26 cellular contexts compared by ENCODE assay signal in genomic region chr2:237405605-237406004, GRCh38. TPM values are rescaled to one million over a fixed set of nuclear protein-coding genes. Genes with fewer than 3 reads are reported as not detected.
A peak's percentile ranks its signal among the peaks of the same experiment; 100 is the strongest.
DNase-seq lines count a peak whose midpoint lies in the region; ATAC-seq and TF ChIP-seq lines count a peak whose summit lies in the region.
"Had no signal": no experiment of that assay in that cellular context is flagged by ENCODE, and none has a peak within 500 bp of the region (broad histone marks: within the 10 kb centered on the region; RNA-seq: fewer than 3 reads in every experiment).

No MANE protein-coding gene starts in this region.

- H3K79me1 ChIP-seq in IMR-90 (ENCODE audit: low read depth in 1 of 2, low read length in 2 of 2) (peaks cover 0 to 15% of the 10 kb centered on the region in 2 experiments; a peak in 1 of 4 replicates), mesenchymal stem cell (replicated peaks; ENCODE audit: low read length, poor library complexity, severe bottlenecking) (no peaks in the 10 kb centered on the region)

- H3K9me3 ChIP-seq in IMR-90 (ENCODE audit: control insufficient read depth, insufficient read depth, low read length), result no peaks in the 10 kb centered on the region
- no peaks in the 10 kb centered on the region for H3K9me3 ChIP-seq in mesenchymal stem cell (ENCODE audit: control insufficient read depth, low read length)
- no peaks in the 10 kb centered on the region for H3K9me3 ChIP-seq in smooth muscle cell (replicated peaks; ENCODE audit: low read depth)
- H3K9me3 ChIP-seq in aorta (ENCODE audit: control insufficient read depth, low read length), result no peaks in the 10 kb centered on the region
- H3K9me3 ChIP-seq: SJSA1, tibial artery had no signal

- no peak overlapping the region for H3K23ac ChIP-seq in IMR-90 (ENCODE audit: low read depth, low read length)
- H3K23ac ChIP-seq in mesenchymal stem cell (ENCODE audit: low read length in 2 of 2), result no peak overlapping the region

- H3K4me1 Mint-ChIP-seq in osteocyte (ENCODE audit: unreplicated experiment), result peaks cover 49% of the 10 kb centered on the region
- H3K4me1 Mint-ChIP-seq: activated naive CD4-positive, alpha-beta T cell treated with anti-CD3 and anti-CD28 coated beads, Interleukin-2, amount 10 ng/mL, durations not matched to agents 7 days and 5 days; natural killer cell had no signal

- H3K27ac ChIP-seq in IMR-90 (ENCODE audit: insufficient read depth, low read length), result peak overlapping the region; percentile 36; the same call in 1 of the 2 replicates
- H3K27ac ChIP-seq in mesenchymal stem cell (ENCODE audit: low read length, poor library complexity, severe bottlenecking), result no peak overlapping the region
- H3K27ac ChIP-seq in smooth muscle cell (ENCODE audit: low read depth), result peak overlapping the region; percentile 86
- no peak overlapping the region for H3K27ac ChIP-seq in aorta (ENCODE audit: low read depth in 1 of 2, low read length in 2 of 2)
- H3K27ac ChIP-seq: SJSA1, tibial artery, VCaP had no signal

- no peak for DNase-seq in AG10803 (ENCODE audit: low read depth)
- DNase-seq in IMR-90, result peak; percentile 13
- DNase-seq in mesenchymal stem cell, result no peak
- no peak for DNase-seq in smooth muscle cell (lab: John Stamatoyannopoulos, UW; ENCODE audit: unreplicated experiment)
- DNase-seq in stimulated activated CD8-positive, alpha-beta memory T cell treated with anti-CD3 and anti-CD28 coated beads, Interleukin-4, amount 100 ng/mL, for 48 hours, result no peak
- DNase-seq in osteocyte (ENCODE audit: extremely low spot score, unreplicated experiment), result no peak
- DNase-seq in aorta, result no peak
- DNase-seq: activated CD4-positive, alpha-beta T cell treated with anti-CD3 and anti-CD28 coated beads for 4 hours; activated CD8-positive, alpha-beta T cell treated with anti-CD3 and anti-CD28 coated beads, Interleukin-2, amount 10 ng/mL, durations not matched to agents 7 days and 5 days; activated naive CD4-positive, alpha-beta T cell treated with anti-CD3 and anti-CD28 coated beads, Interleukin-2, amount 10 ng/mL, durations not matched to agents 7 days and 5 days; C1 segment of cervical spinal cord; GDM1; HCEC 1CT; head of caudate nucleus; natural killer cell; NCI-H1436 treated with DMSO at 0.1 percent for 48 hours; NCI-H2081 treated with DMSO at 0.1 percent for 48 hours; nucleus accumbens; stimulated activated CD4-positive, alpha-beta T cell treated with anti-CD3 and anti-CD28 coated beads, Interleukin-1b, Interleukin-23, amount 100 ng/mL, for 48 hours; T1000; tibial artery had no signal

- no peak for ATAC-seq in IMR-90 (ENCODE audit: low read depth)
- no peak for ATAC-seq in HG03378 (IDR thresholded peaks at IDR 0.05; ENCODE audit: unreplicated experiment)
- no peak for ATAC-seq in aorta (ENCODE audit: low FRiP score)
- ATAC-seq: activated CD8-positive, alpha-beta T cell treated with anti-CD3 and anti-CD28 coated beads, Interleukin-2, amount 10 ng/mL, durations not matched to agents 7 days and 5 days; natural killer cell had no signal

- H3K36me3 ChIP-seq in IMR-90 (ENCODE audit: control insufficient read depth, insufficient read depth, low read length) (peaks cover 49% of the 10 kb centered on the region), mesenchymal stem cell (ENCODE audit: control insufficient read depth in 1 of 2, insufficient read depth in 2 of 2, low read depth in 1 of 2, low read length in 2 of 2) (peaks cover 0 to 76% of the 10 kb centered on the region in 2 experiments), smooth muscle cell (ENCODE audit: low read depth) (no peaks in the 10 kb centered on the region), aorta (ENCODE audit: control insufficient read depth in 1 of 2, insufficient read depth in 2 of 2, low read length in 1 of 2) (no peaks in the 10 kb centered on the region)
- H3K36me3 ChIP-seq: tibial artery had no signal

- no CpG with 5 or more reads among the region's 2 CpGs for WGBS in IMR-90 (ENCODE audit: extremely low coverage in 2 of 2, insufficient read length in 1 of 2), 2 experiments
- WGBS in mesenchymal stem cell, result 100% methylated on average over 1 of the region's 2 CpGs
- 23% methylated on average over 2 of the region's 2 CpGs for WGBS in smooth muscle cell (ENCODE audit: low lambda C conversion rate)
- WGBS in aorta, 2 donors, result 84 to 86% methylated on average over 2 of the region's 2 CpGs

- no peak overlapping the region for H3K9ac ChIP-seq in IMR-90 (ENCODE audit: low read depth, low read length)
- H3K9ac ChIP-seq in mesenchymal stem cell (ENCODE audit: low read length), result peak overlapping the region; percentile 98
- H3K9ac ChIP-seq in smooth muscle cell (ENCODE audit: low read depth), result no peak overlapping the region

- H3K18ac ChIP-seq in IMR-90 (ENCODE audit: low read depth, low read length) (no peak overlapping the region), mesenchymal stem cell (ENCODE audit: low read depth in 1 of 2, low read length in 2 of 2) (no peak overlapping the region)

- no TSS peak for BruUV-seq in IMR-90 (replicated peaks; lab: Mats Ljungman, UMichigan)

- H3K4me3 ChIP-seq in AG10803 (ENCODE audit: low read length), result peak overlapping the region; percentile 24
- no peak overlapping the region for H3K4me3 ChIP-seq in IMR-90 (ENCODE audit: insufficient read depth, low read depth, low read length)
- H3K4me3 ChIP-seq in mesenchymal stem cell (ENCODE audit: insufficient read depth in 1 of 2, low read depth in 1 of 2, low read length in 2 of 2), result peak overlapping the region in 1 of 2 experiments; percentile 90
- H3K4me3 ChIP-seq in smooth muscle cell, result peak overlapping the region; percentile 79
- H3K4me3 ChIP-seq in aorta (ENCODE audit: low read length in 2 of 2), result no peak overlapping the region
- H3K4me3 ChIP-seq: SJSA1, tibial artery had no signal

- H3K14ac ChIP-seq in IMR-90 (replicated peaks; ENCODE audit: low read depth, low read length) (no peak overlapping the region), mesenchymal stem cell (ENCODE audit: low read length in 2 of 2) (no peak overlapping the region)

- H2AK5ac ChIP-seq in IMR-90 (ENCODE audit: low read depth, low read length) (no peak overlapping the region), mesenchymal stem cell (ENCODE audit: low read length, severe bottlenecking) (no peak overlapping the region)

- H2BK5ac ChIP-seq in IMR-90 (ENCODE audit: low read depth, low read length, poor library complexity, severe bottlenecking) (peak overlapping the region; percentile 41), mesenchymal stem cell (ENCODE audit: low read depth, low read length, poor library complexity, severe bottlenecking) (no peak overlapping the region)

- H4K20me1 ChIP-seq in IMR-90 (ENCODE audit: insufficient read depth, low read length), result peaks cover 100% of the 10 kb centered on the region
- peaks cover 100% of the 10 kb centered on the region for H4K20me1 ChIP-seq in smooth muscle cell (ENCODE audit: low read depth)

- no peak for TF ChIP-seq POLR2A in IMR-90 (IDR thresholded peaks at IDR 0.05; ENCODE audit: low read depth, low read length)

- no peak overlapping the region for H2BK12ac ChIP-seq in mesenchymal stem cell (ENCODE audit: low read length in 2 of 2)

- H4K91ac ChIP-seq in IMR-90 (ENCODE audit: insufficient read depth, low read depth, low read length) (no peak overlapping the region; the same call in 1 of the 2 replicates), mesenchymal stem cell (ENCODE audit: low read length) (no peak overlapping the region)

- no peaks in the 10 kb centered on the region for H3K27me3 Mint-ChIP-seq in osteocyte (ENCODE audit: unreplicated experiment)

- peaks cover 61% of the 10 kb centered on the region for H3F3A ChIP-seq in smooth muscle cell (ENCODE audit: low read depth)

- H3K4me1 ChIP-seq in IMR-90 (ENCODE audit: control insufficient read depth, insufficient read depth, low read length) (peaks cover 30% of the 10 kb centered on the region), mesenchymal stem cell (ENCODE audit: control insufficient read depth, insufficient read depth, low read depth, low read length) (peaks cover 4% of the 10 kb centered on the region), smooth muscle cell (ENCODE audit: low read depth) (peaks cover 17% of the 10 kb centered on the region), aorta (ENCODE audit: control insufficient read depth in 1 of 2, insufficient read depth in 2 of 2, low read length in 2 of 2) (peaks cover 0 to 10% of the 10 kb centered on the region in 2 donors)

- H3K27ac Mint-ChIP-seq in osteocyte (ENCODE audit: unreplicated experiment), result no peak overlapping the region
- H3K27ac Mint-ChIP-seq: activated CD8-positive, alpha-beta T cell treated with anti-CD3 and anti-CD28 coated beads, Interleukin-2, amount 10 ng/mL, durations not matched to agents 7 days and 5 days; activated naive CD4-positive, alpha-beta T cell treated with anti-CD3 and anti-CD28 coated beads, Interleukin-2, amount 10 ng/mL, durations not matched to agents 7 days and 5 days; natural killer cell; stimulated activated naive CD8-positive, alpha-beta T cell treated with anti-CD3 and anti-CD28 coated beads, Interleukin-15, Interleukin-2, amounts not matched to agents 100 ng/mL and 50 ng/mL, for 24 hours had no signal

- CTCF ChIA-PET in IMR-90 (lab: Yijun Ruan, JAX), result interaction anchor here (1.1 kb wide), 1 partner anchor 240 kb away, joined by 5 read pairs; no protein-coding TSS in a partner anchor

- H3K56ac ChIP-seq in IMR-90 (ENCODE audit: extremely low read depth, insufficient read depth, low read length), result no peak overlapping the region

- H2BK120ac ChIP-seq in IMR-90 (ENCODE audit: low read depth, low read length) (no peak overlapping the region), mesenchymal stem cell (ENCODE audit: low read depth, low read length) (no peak overlapping the region)

- TF ChIP-seq CTCF in AG10803 (conservative IDR thresholded peaks at IDR 0.05; ENCODE audit: low read length) (no peak), IMR-90 (conservative IDR thresholded peaks at IDR 0.05; ENCODE audit: low read depth, low read length) (no peak), smooth muscle cell (IDR thresholded peaks at IDR 0.05; ENCODE audit: borderline replicate concordance, insufficient read depth, poor library complexity, severe bottlenecking) (no peak), osteocyte (IDR thresholded peaks at IDR 0.05) (no peak)

- no peak overlapping the region for H2AK9ac ChIP-seq in IMR-90 (replicated peaks; ENCODE audit: low read depth, low read length, poor library complexity)

- POLR2A ChIA-PET in IMR-90 (lab: Charles Lee; ENCODE audit: unreplicated experiment), result no interaction called here

- H4K8ac ChIP-seq in IMR-90 (ENCODE audit: low read depth in 2 of 2, low read length in 2 of 2), result no peak overlapping the region
- H4K8ac ChIP-seq in mesenchymal stem cell (ENCODE audit: low read length), result no peak overlapping the region

- H2BK15ac ChIP-seq in IMR-90 (ENCODE audit: low read depth, low read length) (no peak overlapping the region), mesenchymal stem cell (ENCODE audit: low read depth, poor library complexity, severe bottlenecking) (no peak overlapping the region)

- peaks cover 5% of the 10 kb centered on the region for H3K36me3 Mint-ChIP-seq in osteocyte (ENCODE audit: unreplicated experiment)
- H3K36me3 Mint-ChIP-seq: activated naive CD4-positive, alpha-beta T cell treated with anti-CD3 and anti-CD28 coated beads, Interleukin-2, amount 10 ng/mL, durations not matched to agents 7 days and 5 days; natural killer cell had no signal

- peak overlapping the region; percentile 57 for H3K4me2 ChIP-seq in IMR-90 (ENCODE audit: low read depth, low read length)
- H3K4me2 ChIP-seq in mesenchymal stem cell (ENCODE audit: low read length, poor library complexity, severe bottlenecking), result no peak overlapping the region
- H3K4me2 ChIP-seq in smooth muscle cell, result peak overlapping the region; percentile 98

- no peak overlapping the region for H2BK20ac ChIP-seq in IMR-90 (ENCODE audit: low read depth, low read length)

- no peak overlapping the region for H4K5ac ChIP-seq in IMR-90 (ENCODE audit: low read depth, low read length)

- H3K9me3 Mint-ChIP-seq in osteocyte (ENCODE audit: unreplicated experiment), result no peaks in the 10 kb centered on the region
- H3K9me3 Mint-ChIP-seq: activated naive CD4-positive, alpha-beta T cell treated with anti-CD3 and anti-CD28 coated beads, Interleukin-2, amount 10 ng/mL, durations not matched to agents 7 days and 5 days; natural killer cell; stimulated activated naive CD8-positive, alpha-beta T cell treated with anti-CD3 and anti-CD28 coated beads, Interleukin-15, Interleukin-2, amounts not matched to agents 100 ng/mL and 50 ng/mL, for 24 hours had no signal

- no peak overlapping the region for H3K4me3 Mint-ChIP-seq in osteocyte (ENCODE audit: unreplicated experiment)
- H3K4me3 Mint-ChIP-seq: activated CD8-positive, alpha-beta T cell treated with anti-CD3 and anti-CD28 coated beads, Interleukin-2, amount 10 ng/mL, durations not matched to agents 7 days and 5 days; activated naive CD4-positive, alpha-beta T cell treated with anti-CD3 and anti-CD28 coated beads, Interleukin-2, amount 10 ng/mL, durations not matched to agents 7 days and 5 days; natural killer cell; stimulated activated naive CD8-positive, alpha-beta T cell treated with anti-CD3 and anti-CD28 coated beads, Interleukin-15, Interleukin-2, amounts not matched to agents 100 ng/mL and 50 ng/mL, for 24 hours had no signal

- TF ChIP-seq RAD21 in IMR-90 (IDR thresholded peaks at IDR 0.05; ENCODE audit: low read length), result no peak

- H3K79me2 ChIP-seq in smooth muscle cell (ENCODE audit: low read depth), result peaks cover 100% of the 10 kb centered on the region

- H3K9me1 ChIP-seq in IMR-90 (ENCODE audit: insufficient read depth, low read length), result peaks cover 24% of the 10 kb centered on the region

- no peaks in the 10 kb centered on the region for H3K27me3 ChIP-seq in IMR-90 (ENCODE audit: control insufficient read depth, insufficient read depth, low read length)
- H3K27me3 ChIP-seq in mesenchymal stem cell (ENCODE audit: control insufficient read depth in 1 of 2, insufficient read depth in 1 of 2, low read length in 2 of 2), result no peaks in the 10 kb centered on the region
- no peaks in the 10 kb centered on the region for H3K27me3 ChIP-seq in smooth muscle cell (ENCODE audit: low read depth)
- H3K27me3 ChIP-seq in aorta (ENCODE audit: control insufficient read depth in 1 of 2, insufficient read depth in 2 of 2, low read length in 1 of 2), result no peaks in the 10 kb centered on the region
- H3K27me3 ChIP-seq: SJSA1, tibial artery had no signal

- H2AFZ ChIP-seq in IMR-90 (replicated peaks; ENCODE audit: low read length, poor library complexity), result no peak overlapping the region
- no peak overlapping the region for H2AFZ ChIP-seq in mesenchymal stem cell (ENCODE audit: low read depth, low read length)
- H2AFZ ChIP-seq in smooth muscle cell (ENCODE audit: low read depth), result no peak overlapping the region

- H3K4ac ChIP-seq in IMR-90 (ENCODE audit: low read depth, low read length) (no peak overlapping the region), mesenchymal stem cell (ENCODE audit: low read depth in 1 of 2, low read length in 2 of 2) (no peak overlapping the region)

- dilution Hi-C loops in IMR-90 (cut with HindIII; ENCODE audit: low sequenced_read_pairs, unreplicated experiment), result no loop called here

- in situ Hi-C loops in IMR-90 (cut with MboI; ENCODE audit: low sequenced_read_pairs), result no loop called here

- intact Hi-C loops in IMR-90 (cut with micrococcal nuclease), result no loop called here
- intact Hi-C loops in aorta (cut with DNase I), result no loop called here

RNA-seq across cellular contexts. Expression of gene COL6A3, which starts 8.4 kb away (rescaled TPM):
- total RNA-seq in IMR-90 (2012; rRNA removed) (1,501 and 1,855 TPM in 2 replicates), smooth muscle cell (1,708 and 1,938 TPM in 2 replicates), osteocyte (143 and 159 TPM in 2 replicates), aorta (100 to 1,000 TPM; 190 to 289 TPM)
- polyA plus RNA-seq in IMR-90 (2012; rRNA removed) (798 and 964 TPM in 2 replicates), smooth muscle cell (643 and 888 TPM in 2 replicates), aorta (10 to 100 TPM in 1 of 2 donors, 1 to 10 TPM in 1; 7.3 to 54.5 TPM)
- 520 and 674 TPM in 2 replicates for polyA plus RNA-seq in IMR-90 (2012; cell fraction: cytosol; rRNA removed)
- 700 and 999 TPM in 2 replicates for polyA plus RNA-seq in IMR-90 (2012; cell fraction: nucleus; rRNA removed; ENCODE audit: low replicate concordance)
- 173 TPM for polyA plus RNA-seq in mesenchymal stem cell (2013, experiment 1 of 2)
- 153 TPM for polyA plus RNA-seq in mesenchymal stem cell (2013, experiment 2 of 2)
- polyA plus RNA-seq: keratinocyte had no signal

Comparison
In these comparisons a context has a peak if more than half of its experiments do, and no peak if none do; other contexts are left out.
1. H3K4me3 ChIP-seq: peak in AG10803 (single experiment) and smooth muscle cell (single experiment); none in IMR-90 (single experiment) and aorta (0 of 2).
2. H3K27ac ChIP-seq: peak in IMR-90 (single experiment) and smooth muscle cell (single experiment); none in mesenchymal stem cell (single experiment) and aorta (0 of 2).